In the genomic region with DNA sequence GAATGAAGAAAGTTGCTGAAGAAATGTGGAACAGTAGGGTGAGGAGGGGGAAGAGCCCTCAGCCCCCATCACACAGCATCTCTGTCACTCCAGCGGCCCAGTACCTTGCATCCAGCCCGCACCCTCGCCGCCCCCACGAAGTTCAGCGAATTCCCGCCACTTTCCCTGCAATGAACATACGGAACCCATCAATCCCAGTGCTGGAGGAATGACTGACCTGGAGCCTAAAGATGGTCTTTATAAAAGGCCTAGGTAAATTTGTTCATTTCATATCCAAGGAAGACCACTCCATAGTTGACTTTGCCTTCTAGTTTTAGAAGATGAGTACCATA, we compare ENCODE assay signal across 8 cellular contexts. TPM values are rescaled to one million over a fixed set of nuclear protein-coding genes. Genes with fewer than 3 reads are reported as not detected.
DNase-seq lines count a peak whose midpoint lies in the region; ATAC-seq and TF ChIP-seq lines count a peak whose summit lies in the region.

No MANE protein-coding gene starts in this region.

- H3K4me1 ChIP-seq in ES-I3 (ENCODE audit: insufficient read depth, low read length) = peaks cover 11% of the 10 kb centered on the region
- H3K4me1 ChIP-seq in fibroblast of lung (ENCODE audit: control insufficient read depth, extremely low read depth, insufficient read depth, low read length) = peaks cover 4% of the 10 kb centered on the region
- peaks cover 0 to 31% (median 9%) of the 10 kb centered on the region in 4 donors for H3K4me1 ChIP-seq in sigmoid colon

- in situ Hi-C loops in GM13976 (cut with MboI; ENCODE audit: low sequenced_read_pairs, unreplicated experiment) = loop anchor here (25.0 kb wide), 1 partner anchor 305 kb away; no protein-coding TSS in a partner anchor

- no peaks in the 10 kb centered on the region for H3K9me3 ChIP-seq in ES-I3 (ENCODE audit: control insufficient read depth, insufficient read depth, low read length)
- H3K9me3 ChIP-seq in fibroblast of lung (ENCODE audit: control insufficient read depth, insufficient read depth, low read depth, low read length) = no peaks in the 10 kb centered on the region
- no peaks in the 10 kb centered on the region for H3K9me3 ChIP-seq in sigmoid colon

- POLR2A ChIA-PET in RWPE1 (lab: Yijun Ruan, JAX; ENCODE audit: low non-redundant PET) = no interaction called here

- peak overlapping the region; percentile 92 for H2AFZ ChIP-seq in fibroblast of lung (ENCODE audit: low read length)

- H3K27ac ChIP-seq in RWPE1 = peak overlapping the region; percentile 93
- peak overlapping the region; percentile 81 for H3K27ac ChIP-seq in fibroblast of lung (ENCODE audit: insufficient read depth, low read length)
- peak overlapping the region; percentile 93 to 100 (median 96) for H3K27ac ChIP-seq in sigmoid colon

- peak overlapping the region; percentile 91 for H3K4me2 ChIP-seq in fibroblast of lung (ENCODE audit: extremely low read depth, insufficient read depth, low read length)

- TF ChIP-seq EP300 in sigmoid colon (IDR thresholded peaks at IDR 0.05) = no peak

- H3K9ac ChIP-seq in ES-I3 (ENCODE audit: low read depth, low read length) = peak overlapping the region; percentile 80; the same call in 1 of the 2 replicates
- H3K9ac ChIP-seq in fibroblast of lung (ENCODE audit: insufficient read depth, low read length) = no peak overlapping the region

- intact Hi-C loops in sigmoid colon (cut with DNase I) = loop anchor here (10.0 kb wide), 2 partner anchors 288 to 898 kb away; partner anchors contain the start of genes EPC1 and ITGB1

- ATAC-seq in HG02852 (IDR thresholded peaks at IDR 0.05; ENCODE audit: unreplicated experiment) = no peak

- peaks cover 5% of the 10 kb centered on the region for H4K20me1 ChIP-seq in fibroblast of lung (ENCODE audit: control insufficient read depth, extremely low read depth, insufficient read depth, low read length)

- WGBS in sigmoid colon, 2 donors = 53 to 85% methylated on average over 8 of the region's 8 CpGs

- H3K4me3 ChIP-seq in fibroblast of lung (replicated peaks in 1 of 4; ENCODE audit: control extremely low read depth in 1 of 4, insufficient read depth in 1 of 4, low read depth in 3 of 4, low read length in 4 of 4) (peak overlapping the region in 3 of 4 experiments; percentile 74 to 88 (median 82)), sigmoid colon (peak overlapping the region; percentile 77 to 99 (median 92))

- peaks cover 40% of the 10 kb centered on the region for H3K79me2 ChIP-seq in fibroblast of lung (ENCODE audit: control insufficient read depth, insufficient read depth, low read length)

- no peak for TF ChIP-seq POLR2A in sigmoid colon (IDR thresholded peaks at IDR 0.05)

- TF ChIP-seq CTCF in RWPE1 (conservative IDR thresholded peaks at IDR 0.05; ENCODE audit: low read depth) (no peak), fibroblast of lung (conservative IDR thresholded peaks at IDR 0.05 in 1 of 2, IDR thresholded peaks at IDR 0.05 in 1 of 2; ENCODE audit: low read depth in 1 of 2, low read length in 2 of 2) (no peak), sigmoid colon (IDR thresholded peaks at IDR 0.05) (no peak), GM13976 (IDR thresholded peaks at IDR 0.05; ENCODE audit: borderline replicate concordance, control extremely low read depth, extremely low read depth, insufficient read depth, missing control alignments) (no peak)

- H3K36me3 ChIP-seq in ES-I3 (ENCODE audit: insufficient read depth, low read length) (no peaks in the 10 kb centered on the region), fibroblast of lung (ENCODE audit: control insufficient read depth, insufficient read depth, low read length) (no peaks in the 10 kb centered on the region), sigmoid colon (no peaks in the 10 kb centered on the region)

- CTCF ChIA-PET in RWPE1 (lab: Yijun Ruan, JAX) = no interaction called here

- DNase-seq in RWPE1 (ENCODE audit: low spot score) (no peak), fibroblast of lung (ENCODE audit: low read depth in 2 of 2) (no peak), sigmoid colon (no peak), NCI-H2081 (lab: John Stamatoyannopoulos, UW) (no peak), GM13976 (ENCODE audit: low spot score) (no peak), RKO (ENCODE audit: low spot score) (no peak)

- H3K27me3 ChIP-seq in fibroblast of lung (ENCODE audit: control insufficient read depth, insufficient read depth, low read length) (no peaks in the 10 kb centered on the region), sigmoid colon (no peaks in the 10 kb centered on the region)

RNA-seq across cellular contexts. Expression of gene KIF5B, which starts 0.8 kb away (rescaled TPM):
- total RNA-seq in fibroblast of lung (122 and 160 TPM in 2 replicates), sigmoid colon (100 to 1,000 TPM; 199 to 270 (median 240) TPM)
- polyA plus RNA-seq in fibroblast of lung (101 and 109 TPM in 2 replicates), sigmoid colon (10 to 100 TPM; 42.6 to 78.7 (median 68.0) TPM)
- polyA plus RNA-seq in fibroblast of lung (2012) = 83.4 and 96.8 TPM in 2 replicates
- 4.6 and 6.8 TPM in 2 replicates for polyA minus RNA-seq in fibroblast of lung (ENCODE audit: low replicate concordance)
